9 cellular contexts compared by ENCODE assay signal in the genomic region with DNA sequence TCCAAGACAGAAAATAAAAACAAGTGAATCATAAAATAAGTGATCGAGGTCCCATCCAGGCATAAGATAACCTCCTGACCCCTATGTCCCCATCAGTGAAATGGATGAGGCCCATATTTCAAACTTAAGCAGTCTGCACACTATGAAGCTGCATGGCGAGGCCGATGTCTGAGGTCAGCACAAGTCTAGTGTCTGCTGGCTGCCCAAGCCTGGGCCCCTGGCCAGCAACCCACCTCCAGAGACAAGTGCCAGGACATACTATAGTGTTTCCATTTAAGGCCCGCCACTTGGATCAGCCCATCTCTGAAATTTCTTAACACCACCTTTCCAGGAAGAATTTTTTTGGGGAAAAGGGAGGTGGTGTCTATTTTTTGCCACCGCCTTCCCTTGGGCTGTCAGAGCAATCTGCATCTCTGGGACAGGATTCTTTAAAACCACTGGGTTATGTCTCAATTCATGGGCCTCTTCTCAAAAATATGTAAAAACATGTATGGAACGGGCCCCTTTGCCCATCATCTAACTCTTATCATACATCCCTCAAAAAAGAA. TPM values are rescaled to one million over a fixed set of nuclear protein-coding genes. Genes with fewer than 3 reads are reported as not detected.
DNase-seq lines count a peak whose midpoint lies in the region; ATAC-seq, FAIRE-seq and TF ChIP-seq lines count a peak whose summit lies in the region.
"Had no signal": no experiment of that assay in that cellular context is flagged by ENCODE, and none has a peak within 500 bp of the region (broad histone marks: within the 10 kb centered on the region; RNA-seq: fewer than 3 reads in every experiment).

No MANE protein-coding gene starts in this region.

- ATAC-seq in A549 = no peak

- H3K4me1 ChIP-seq in A549 (peaks cover 25% of the 10 kb centered on the region), mucosa of stomach (ENCODE audit: control insufficient read depth, insufficient read depth, low read length) (peaks cover 36% of the 10 kb centered on the region)
- peaks cover 17% of the 10 kb centered on the region for H3K4me1 ChIP-seq in effector memory CD4-positive, alpha-beta T cell (ENCODE audit: control insufficient read depth, insufficient read depth, low read length, poor library complexity, severe bottlenecking)

- H3K9me3 ChIP-seq in A549 = no peaks in the 10 kb centered on the region
- no peaks in the 10 kb centered on the region for H3K9me3 ChIP-seq in effector memory CD4-positive, alpha-beta T cell (ENCODE audit: control insufficient read depth, low read length)
- H3K9me3 ChIP-seq in mucosa of stomach (ENCODE audit: control insufficient read depth, low read length) = no peaks in the 10 kb centered on the region

- CTCF ChIA-PET in A549 (lab: Yijun Ruan, JAX) = interaction anchor here (1.3 kb wide), 1 partner anchor 97 kb away, joined by 4 read pairs; no protein-coding TSS in a partner anchor

- peak overlapping the region; percentile 97 to 98; a peak in 2 of 6 replicates for H3K27ac ChIP-seq in A549
- no peak overlapping the region for H3K27ac ChIP-seq in effector memory CD4-positive, alpha-beta T cell (ENCODE audit: insufficient read depth, low read length, poor library complexity, severe bottlenecking)

- POLR2A ChIA-PET in A549 (lab: Yijun Ruan, JAX) = interaction anchor here (0.6 to 0.7 kb wide), 2 partner anchors 24 to 56 kb away, joined by 3 to 4 read pairs; no protein-coding TSS in a partner anchor

- TF ChIP-seq CTCF in A549 (IDR thresholded peaks at IDR 0.05) = no peak

- no peak for TF ChIP-seq EP300 in A549 (IDR thresholded peaks at IDR 0.05)

- WGBS in A549 (ENCODE audit: missing lambda C conversion rate) = 90% methylated on average over 6 of the region's 6 CpGs

- H3K36me3 ChIP-seq in effector memory CD4-positive, alpha-beta T cell (ENCODE audit: control insufficient read depth, insufficient read depth, low read length) = no peaks in the 10 kb centered on the region
- no peaks in the 10 kb centered on the region for H3K36me3 ChIP-seq in mucosa of stomach (ENCODE audit: control insufficient read depth, insufficient read depth, low read length)

- DNase-seq in A549 (ENCODE audit: low read depth in 1 of 2, low spot score in 1 of 2) = no peak
- DNase-seq in NCI-H2029 treated with DMSO at 0.1 percent for 48 hours (lab: John Stamatoyannopoulos, UW) = peak; percentile 49
- DNase-seq in effector memory CD4-positive, alpha-beta T cell = no peak
- DNase-seq in NCI-H69 (lab: John Stamatoyannopoulos, UW) = no peak
- no peak for DNase-seq in NCI-H1105 (lab: John Stamatoyannopoulos, UW)
- DNase-seq in NCI-H2081 (lab: John Stamatoyannopoulos, UW) = no peak
- DNase-seq in stimulated activated CD4-positive, alpha-beta T cell treated with anti-CD3 and anti-CD28 coated beads, Interleukin-4, amount 100 ng/mL, for 1 hour = no peak

- H3K27me3 ChIP-seq in effector memory CD4-positive, alpha-beta T cell (replicated peaks; ENCODE audit: control insufficient read depth, insufficient read depth, low read length, poor library complexity, severe bottlenecking) = no peaks in the 10 kb centered on the region
- H3K27me3 ChIP-seq in mucosa of stomach (ENCODE audit: control insufficient read depth, insufficient read depth, low read length) = no peaks in the 10 kb centered on the region

- no peak for FAIRE-seq in A549 (lab: Jason Lieb, UNC)
- FAIRE-seq: G401.6 had no signal

- H3K4me3 ChIP-seq in A549 (peak overlapping the region; percentile 98), mucosa of stomach (ENCODE audit: low read length) (peak overlapping the region; percentile 56)
- H3K4me3 ChIP-seq in effector memory CD4-positive, alpha-beta T cell (ENCODE audit: insufficient read depth, low read depth, low read length, poor library complexity, severe bottlenecking) = peak overlapping the region; percentile 74

- peak overlapping the region; percentile 99 for H3K4me2 ChIP-seq in A549

- no peak for TF ChIP-seq RAD21 in A549 (conservative IDR thresholded peaks at IDR 0.05 in 1 of 2, IDR thresholded peaks at IDR 0.05 in 1 of 2)

- TF ChIP-seq POLR2A in A549 (IDR thresholded peaks at IDR 0.05; ENCODE audit: low read length) = no peak

- peak overlapping the region; percentile 76 for H3K9ac ChIP-seq in mucosa of stomach (ENCODE audit: low read length)

TF ChIP-seq in A549, 52 proteins besides CTCF, POLR2A, EP300 and RAD21:
- TF ChIP-seq ZSCAN20 (CRISPR knock-in tag; IDR thresholded peaks at IDR 0.05) (no peak), KDM1A (IDR thresholded peaks at IDR 0.05; ENCODE audit: low read depth) (no peak), RARB (CRISPR knock-in tag; IDR thresholded peaks at IDR 0.05) (no peak), TP53 (CRISPR knock-in tag; IDR thresholded peaks at IDR 0.05) (no peak)
TF ChIP-seq in A549: peak in this region for 0.

RNA-seq across cellular contexts. Expression of gene ACVR1, which starts 1.8 kb away (rescaled TPM):
- polyA plus RNA-seq in A549 (2011; rRNA removed) = 21.6 and 33.6 TPM in 2 replicates
- 10.9 and 12.0 TPM in 2 replicates for polyA plus RNA-seq in A549 (2012; cell fraction: cytosol; rRNA removed)
- 12.6 and 13.9 TPM in 2 replicates for polyA plus RNA-seq in A549 (2012; cell fraction: nucleus; rRNA removed)
- polyA plus RNA-seq in A549 (2017; fragmentation: RNase III; extraction: RNeasy Plus Mini Kit Qiagen cat#74134 plus additional on column Dnase treatment) = 14.0 to 16.5 TPM (median 14.6 TPM) in 3 replicates
- polyA minus RNA-seq in A549 (2011; rRNA and poly(A)+ RNA removed) = 22.5 and 23.0 TPM in 2 replicates
